In the genomic region with DNA sequence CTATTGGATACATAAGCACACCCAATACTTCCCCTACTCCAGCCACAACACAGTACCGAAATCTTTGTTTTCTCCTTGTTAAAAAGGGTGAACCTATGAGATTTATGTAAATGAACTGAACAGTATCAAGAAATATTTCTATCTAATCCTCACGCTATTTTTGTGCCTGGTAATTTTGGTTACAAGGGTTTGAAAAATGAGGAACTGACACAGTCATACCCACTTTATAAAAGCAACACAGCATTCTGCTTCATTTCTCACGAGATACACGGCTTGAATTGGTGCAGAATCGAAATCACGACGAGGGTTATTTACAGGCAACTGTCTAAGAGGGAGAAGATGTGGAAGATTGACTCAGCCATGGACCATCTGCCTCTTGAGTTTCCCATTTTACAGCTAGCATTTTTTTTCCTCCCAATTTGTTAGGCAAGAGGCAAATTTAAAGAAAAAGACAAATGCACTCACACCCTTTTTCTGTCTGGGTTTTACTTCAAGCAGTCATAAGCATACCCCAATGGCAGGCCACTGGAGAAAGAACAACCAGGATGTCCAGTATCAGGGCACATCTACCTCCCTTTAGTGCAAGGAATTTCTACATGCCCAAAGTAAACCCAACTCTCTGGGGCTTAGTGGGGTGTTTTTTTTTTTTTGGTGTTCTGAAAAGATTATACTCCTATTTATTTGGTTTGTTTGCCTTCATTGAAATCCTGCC, we compare ENCODE assay signal across 1 cellular context.
A peak's percentile ranks its signal among the peaks of the same experiment; 100 is the strongest.
TF ChIP-seq lines count a peak whose summit lies in the region.

No MANE protein-coding gene starts in this region.

TF ChIP-seq in GM12878, 131 proteins besides CTCF, POLR2A, EP300 and RAD21 (continued from another document and continues in another):
- TF ChIP-seq, protein P1, sequence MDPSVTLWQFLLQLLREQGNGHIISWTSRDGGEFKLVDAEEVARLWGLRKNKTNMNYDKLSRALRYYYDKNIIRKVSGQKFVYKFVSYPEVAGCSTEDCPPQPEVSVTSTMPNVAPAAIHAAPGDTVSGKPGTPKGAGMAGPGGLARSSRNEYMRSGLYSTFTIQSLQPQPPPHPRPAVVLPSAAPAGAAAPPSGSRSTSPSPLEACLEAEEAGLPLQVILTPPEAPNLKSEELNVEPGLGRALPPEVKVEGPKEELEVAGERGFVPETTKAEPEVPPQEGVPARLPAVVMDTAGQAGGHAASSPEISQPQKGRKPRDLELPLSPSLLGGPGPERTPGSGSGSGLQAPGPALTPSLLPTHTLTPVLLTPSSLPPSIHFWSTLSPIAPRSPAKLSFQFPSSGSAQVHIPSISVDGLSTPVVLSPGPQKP (IDR thresholded peaks at IDR 0.05; ENCODE audit: low read depth, low read length), result no peak
- TF ChIP-seq MTA3 (IDR thresholded peaks at IDR 0.05; ENCODE audit: borderline replicate concordance, low read length) (peak; percentile 31; the same call in 1 of the 2 replicates), NFYA (IDR thresholded peaks at IDR 0.05; ENCODE audit: borderline replicate concordance, low read depth, low read length) (no peak), PAX5 (IDR thresholded peaks at IDR 0.05; ENCODE audit: borderline replicate concordance, low read depth, low read length) (no peak), ZBED1 (IDR thresholded peaks at IDR 0.05; ENCODE audit: borderline replicate concordance) (peak; percentile 33; the same call in 1 of the 2 replicates), GABPA (IDR thresholded peaks at IDR 0.05; ENCODE audit: low read depth) (no peak), NFIC (IDR thresholded peaks at IDR 0.05; ENCODE audit: low read depth, low read length) (peak; percentile 60), CREB1 (IDR thresholded peaks at IDR 0.05; ENCODE audit: low read depth) (no peak), NFXL1 (IDR thresholded peaks at IDR 0.05; ENCODE audit: borderline replicate concordance) (no peak), SRF (IDR thresholded peaks at IDR 0.05; ENCODE audit: low read depth in 2 of 2, low read length in 2 of 2) (no peak), POLR2AphosphoS2 (IDR thresholded peaks at IDR 0.05; ENCODE audit: low read depth, low read length) (no peak), POLR2AphosphoS5 (IDR thresholded peaks at IDR 0.05; ENCODE audit: low read length) (no peak), KAT2A (conservative IDR thresholded peaks at IDR 0.05; ENCODE audit: control insufficient read depth, low read depth, low read length) (no peak), IKZF2 (IDR thresholded peaks at IDR 0.05) (peak in 1 of 2 experiments; percentile 27; a peak in 2 of 4 replicates), RAD51 (IDR thresholded peaks at IDR 0.05) (no peak), RFX5 (IDR thresholded peaks at IDR 0.05; ENCODE audit: low read depth, low read length) (no peak), KDM1A (IDR thresholded peaks at IDR 0.05; ENCODE audit: borderline replicate concordance) (no peak), ZSCAN29 (IDR thresholded peaks at IDR 0.05) (no peak), RELA (IDR thresholded peaks at IDR 0.05; ENCODE audit: borderline replicate concordance, partially characterized antibody) (no peak), BRCA1 (IDR thresholded peaks at IDR 0.05; ENCODE audit: low read depth, low read length) (no peak), IRF4 (IDR thresholded peaks at IDR 0.05; ENCODE audit: low read depth, low read length) (peak; percentile 50; the same call in 1 of the 2 replicates), NBN (IDR thresholded peaks at IDR 0.05) (no peak), NRF1 (conservative IDR thresholded peaks at IDR 0.05; ENCODE audit: low read depth, low read length) (no peak), MEF2A (IDR thresholded peaks at IDR 0.05; ENCODE audit: insufficient read depth, low read depth, low read length) (peak; percentile 82), FOXM1 (IDR thresholded peaks at IDR 0.05; ENCODE audit: low read depth, low read length) (no peak), HDAC2 (IDR thresholded peaks at IDR 0.05) (no peak), SP1 (IDR thresholded peaks at IDR 0.05; ENCODE audit: low read depth, low read length) (no peak)
- TF ChIP-seq, protein P2, sequence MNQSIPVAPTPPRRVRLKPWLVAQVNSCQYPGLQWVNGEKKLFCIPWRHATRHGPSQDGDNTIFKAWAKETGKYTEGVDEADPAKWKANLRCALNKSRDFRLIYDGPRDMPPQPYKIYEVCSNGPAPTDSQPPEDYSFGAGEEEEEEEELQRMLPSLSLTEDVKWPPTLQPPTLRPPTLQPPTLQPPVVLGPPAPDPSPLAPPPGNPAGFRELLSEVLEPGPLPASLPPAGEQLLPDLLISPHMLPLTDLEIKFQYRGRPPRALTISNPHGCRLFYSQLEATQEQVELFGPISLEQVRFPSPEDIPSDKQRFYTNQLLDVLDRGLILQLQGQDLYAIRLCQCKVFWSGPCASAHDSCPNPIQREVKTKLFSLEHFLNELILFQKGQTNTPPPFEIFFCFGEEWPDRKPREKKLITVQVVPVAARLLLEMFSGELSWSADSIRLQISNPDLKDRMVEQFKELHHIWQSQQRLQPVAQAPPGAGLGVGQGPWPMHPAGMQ (IDR thresholded peaks at IDR 0.05; ENCODE audit: borderline replicate concordance), result no peak
- TF ChIP-seq, protein P3, sequence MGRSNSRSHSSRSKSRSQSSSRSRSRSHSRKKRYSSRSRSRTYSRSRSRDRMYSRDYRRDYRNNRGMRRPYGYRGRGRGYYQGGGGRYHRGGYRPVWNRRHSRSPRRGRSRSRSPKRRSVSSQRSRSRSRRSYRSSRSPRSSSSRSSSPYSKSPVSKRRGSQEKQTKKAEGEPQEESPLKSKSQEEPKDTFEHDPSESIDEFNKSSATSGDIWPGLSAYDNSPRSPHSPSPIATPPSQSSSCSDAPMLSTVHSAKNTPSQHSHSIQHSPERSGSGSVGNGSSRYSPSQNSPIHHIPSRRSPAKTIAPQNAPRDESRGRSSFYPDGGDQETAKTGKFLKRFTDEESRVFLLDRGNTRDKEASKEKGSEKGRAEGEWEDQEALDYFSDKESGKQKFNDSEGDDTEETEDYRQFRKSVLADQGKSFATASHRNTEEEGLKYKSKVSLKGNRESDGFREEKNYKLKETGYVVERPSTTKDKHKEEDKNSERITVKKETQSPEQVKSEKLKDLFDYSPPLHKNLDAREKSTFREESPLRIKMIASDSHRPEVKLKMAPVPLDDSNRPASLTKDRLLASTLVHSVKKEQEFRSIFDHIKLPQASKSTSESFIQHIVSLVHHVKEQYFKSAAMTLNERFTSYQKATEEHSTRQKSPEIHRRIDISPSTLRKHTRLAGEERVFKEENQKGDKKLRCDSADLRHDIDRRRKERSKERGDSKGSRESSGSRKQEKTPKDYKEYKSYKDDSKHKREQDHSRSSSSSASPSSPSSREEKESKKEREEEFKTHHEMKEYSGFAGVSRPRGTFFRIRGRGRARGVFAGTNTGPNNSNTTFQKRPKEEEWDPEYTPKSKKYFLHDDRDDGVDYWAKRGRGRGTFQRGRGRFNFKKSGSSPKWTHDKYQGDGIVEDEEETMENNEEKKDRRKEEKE (IDR thresholded peaks at IDR 0.05), result no peak
- TF ChIP-seq, protein P4, sequence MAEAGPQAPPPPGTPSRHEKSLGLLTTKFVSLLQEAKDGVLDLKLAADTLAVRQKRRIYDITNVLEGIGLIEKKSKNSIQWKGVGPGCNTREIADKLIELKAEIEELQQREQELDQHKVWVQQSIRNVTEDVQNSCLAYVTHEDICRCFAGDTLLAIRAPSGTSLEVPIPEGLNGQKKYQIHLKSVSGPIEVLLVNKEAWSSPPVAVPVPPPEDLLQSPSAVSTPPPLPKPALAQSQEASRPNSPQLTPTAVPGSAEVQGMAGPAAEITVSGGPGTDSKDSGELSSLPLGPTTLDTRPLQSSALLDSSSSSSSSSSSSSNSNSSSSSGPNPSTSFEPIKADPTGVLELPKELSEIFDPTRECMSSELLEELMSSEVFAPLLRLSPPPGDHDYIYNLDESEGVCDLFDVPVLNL (IDR thresholded peaks at IDR 0.05; ENCODE audit: low read depth, low read length), result no peak
- TF ChIP-seq, protein P5, sequence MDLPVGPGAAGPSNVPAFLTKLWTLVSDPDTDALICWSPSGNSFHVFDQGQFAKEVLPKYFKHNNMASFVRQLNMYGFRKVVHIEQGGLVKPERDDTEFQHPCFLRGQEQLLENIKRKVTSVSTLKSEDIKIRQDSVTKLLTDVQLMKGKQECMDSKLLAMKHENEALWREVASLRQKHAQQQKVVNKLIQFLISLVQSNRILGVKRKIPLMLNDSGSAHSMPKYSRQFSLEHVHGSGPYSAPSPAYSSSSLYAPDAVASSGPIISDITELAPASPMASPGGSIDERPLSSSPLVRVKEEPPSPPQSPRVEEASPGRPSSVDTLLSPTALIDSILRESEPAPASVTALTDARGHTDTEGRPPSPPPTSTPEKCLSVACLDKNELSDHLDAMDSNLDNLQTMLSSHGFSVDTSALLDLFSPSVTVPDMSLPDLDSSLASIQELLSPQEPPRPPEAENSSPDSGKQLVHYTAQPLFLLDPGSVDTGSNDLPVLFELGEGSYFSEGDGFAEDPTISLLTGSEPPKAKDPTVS (IDR thresholded peaks at IDR 0.05; ENCODE audit: low read depth, low read length), result no peak
- TF ChIP-seq, protein P6, sequence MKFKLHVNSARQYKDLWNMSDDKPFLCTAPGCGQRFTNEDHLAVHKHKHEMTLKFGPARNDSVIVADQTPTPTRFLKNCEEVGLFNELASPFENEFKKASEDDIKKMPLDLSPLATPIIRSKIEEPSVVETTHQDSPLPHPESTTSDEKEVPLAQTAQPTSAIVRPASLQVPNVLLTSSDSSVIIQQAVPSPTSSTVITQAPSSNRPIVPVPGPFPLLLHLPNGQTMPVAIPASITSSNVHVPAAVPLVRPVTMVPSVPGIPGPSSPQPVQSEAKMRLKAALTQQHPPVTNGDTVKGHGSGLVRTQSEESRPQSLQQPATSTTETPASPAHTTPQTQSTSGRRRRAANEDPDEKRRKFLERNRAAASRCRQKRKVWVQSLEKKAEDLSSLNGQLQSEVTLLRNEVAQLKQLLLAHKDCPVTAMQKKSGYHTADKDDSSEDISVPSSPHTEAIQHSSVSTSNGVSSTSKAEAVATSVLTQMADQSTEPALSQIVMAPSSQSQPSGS (IDR thresholded peaks at IDR 0.05; ENCODE audit: low read length), result peak; percentile 53; the same call in 1 of the 2 replicates
- TF ChIP-seq, protein P7, sequence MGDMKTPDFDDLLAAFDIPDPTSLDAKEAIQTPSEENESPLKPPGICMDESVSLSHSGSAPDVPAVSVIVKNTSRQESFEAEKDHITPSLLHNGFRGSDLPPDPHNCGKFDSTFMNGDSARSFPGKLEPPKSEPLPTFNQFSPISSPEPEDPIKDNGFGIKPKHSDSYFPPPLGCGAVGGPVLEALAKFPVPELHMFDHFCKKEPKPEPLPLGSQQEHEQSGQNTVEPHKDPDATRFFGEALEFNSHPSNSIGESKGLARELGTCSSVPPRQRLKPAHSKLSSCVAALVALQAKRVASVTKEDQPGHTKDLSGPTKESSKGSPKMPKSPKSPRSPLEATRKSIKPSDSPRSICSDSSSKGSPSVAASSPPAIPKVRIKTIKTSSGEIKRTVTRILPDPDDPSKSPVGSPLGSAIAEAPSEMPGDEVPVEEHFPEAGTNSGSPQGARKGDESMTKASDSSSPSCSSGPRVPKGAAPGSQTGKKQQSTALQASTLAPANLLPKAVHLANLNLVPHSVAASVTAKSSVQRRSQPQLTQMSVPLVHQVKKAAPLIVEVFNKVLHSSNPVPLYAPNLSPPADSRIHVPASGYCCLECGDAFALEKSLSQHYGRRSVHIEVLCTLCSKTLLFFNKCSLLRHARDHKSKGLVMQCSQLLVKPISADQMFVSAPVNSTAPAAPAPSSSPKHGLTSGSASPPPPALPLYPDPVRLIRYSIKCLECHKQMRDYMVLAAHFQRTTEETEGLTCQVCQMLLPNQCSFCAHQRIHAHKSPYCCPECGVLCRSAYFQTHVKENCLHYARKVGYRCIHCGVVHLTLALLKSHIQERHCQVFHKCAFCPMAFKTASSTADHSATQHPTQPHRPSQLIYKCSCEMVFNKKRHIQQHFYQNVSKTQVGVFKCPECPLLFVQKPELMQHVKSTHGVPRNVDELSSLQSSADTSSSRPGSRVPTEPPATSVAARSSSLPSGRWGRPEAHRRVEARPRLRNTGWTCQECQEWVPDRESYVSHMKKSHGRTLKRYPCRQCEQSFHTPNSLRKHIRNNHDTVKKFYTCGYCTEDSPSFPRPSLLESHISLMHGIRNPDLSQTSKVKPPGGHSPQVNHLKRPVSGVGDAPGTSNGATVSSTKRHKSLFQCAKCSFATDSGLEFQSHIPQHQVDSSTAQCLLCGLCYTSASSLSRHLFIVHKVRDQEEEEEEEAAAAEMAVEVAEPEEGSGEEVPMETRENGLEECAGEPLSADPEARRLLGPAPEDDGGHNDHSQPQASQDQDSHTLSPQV (IDR thresholded peaks at IDR 0.05), result no peak
- TF ChIP-seq, protein P8, sequence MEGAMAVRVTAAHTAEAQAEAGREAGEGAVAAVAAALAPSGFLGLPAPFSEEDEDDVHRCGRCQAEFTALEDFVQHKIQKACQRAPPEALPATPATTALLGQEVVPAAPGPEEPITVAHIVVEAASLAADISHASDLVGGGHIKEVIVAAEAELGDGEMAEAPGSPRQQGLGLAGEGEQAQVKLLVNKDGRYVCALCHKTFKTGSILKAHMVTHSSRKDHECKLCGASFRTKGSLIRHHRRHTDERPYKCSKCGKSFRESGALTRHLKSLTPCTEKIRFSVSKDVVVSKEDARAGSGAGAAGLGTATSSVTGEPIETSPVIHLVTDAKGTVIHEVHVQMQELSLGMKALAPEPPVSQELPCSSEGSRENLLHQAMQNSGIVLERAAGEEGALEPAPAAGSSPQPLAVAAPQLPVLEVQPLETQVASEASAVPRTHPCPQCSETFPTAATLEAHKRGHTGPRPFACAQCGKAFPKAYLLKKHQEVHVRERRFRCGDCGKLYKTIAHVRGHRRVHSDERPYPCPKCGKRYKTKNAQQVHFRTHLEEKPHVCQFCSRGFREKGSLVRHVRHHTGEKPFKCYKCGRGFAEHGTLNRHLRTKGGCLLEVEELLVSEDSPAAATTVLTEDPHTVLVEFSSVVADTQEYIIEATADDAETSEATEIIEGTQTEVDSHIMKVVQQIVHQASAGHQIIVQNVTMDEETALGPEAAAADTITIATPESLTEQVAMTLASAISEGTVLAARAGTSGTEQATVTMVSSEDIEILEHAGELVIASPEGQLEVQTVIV (IDR thresholded peaks at IDR 0.05; ENCODE audit: borderline replicate concordance, partially characterized antibody), result no peak
- TF ChIP-seq, protein P9, sequence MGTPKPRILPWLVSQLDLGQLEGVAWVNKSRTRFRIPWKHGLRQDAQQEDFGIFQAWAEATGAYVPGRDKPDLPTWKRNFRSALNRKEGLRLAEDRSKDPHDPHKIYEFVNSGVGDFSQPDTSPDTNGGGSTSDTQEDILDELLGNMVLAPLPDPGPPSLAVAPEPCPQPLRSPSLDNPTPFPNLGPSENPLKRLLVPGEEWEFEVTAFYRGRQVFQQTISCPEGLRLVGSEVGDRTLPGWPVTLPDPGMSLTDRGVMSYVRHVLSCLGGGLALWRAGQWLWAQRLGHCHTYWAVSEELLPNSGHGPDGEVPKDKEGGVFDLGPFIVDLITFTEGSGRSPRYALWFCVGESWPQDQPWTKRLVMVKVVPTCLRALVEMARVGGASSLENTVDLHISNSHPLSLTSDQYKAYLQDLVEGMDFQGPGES (IDR thresholded peaks at IDR 0.05), result no peak
- TF ChIP-seq, protein P10, sequence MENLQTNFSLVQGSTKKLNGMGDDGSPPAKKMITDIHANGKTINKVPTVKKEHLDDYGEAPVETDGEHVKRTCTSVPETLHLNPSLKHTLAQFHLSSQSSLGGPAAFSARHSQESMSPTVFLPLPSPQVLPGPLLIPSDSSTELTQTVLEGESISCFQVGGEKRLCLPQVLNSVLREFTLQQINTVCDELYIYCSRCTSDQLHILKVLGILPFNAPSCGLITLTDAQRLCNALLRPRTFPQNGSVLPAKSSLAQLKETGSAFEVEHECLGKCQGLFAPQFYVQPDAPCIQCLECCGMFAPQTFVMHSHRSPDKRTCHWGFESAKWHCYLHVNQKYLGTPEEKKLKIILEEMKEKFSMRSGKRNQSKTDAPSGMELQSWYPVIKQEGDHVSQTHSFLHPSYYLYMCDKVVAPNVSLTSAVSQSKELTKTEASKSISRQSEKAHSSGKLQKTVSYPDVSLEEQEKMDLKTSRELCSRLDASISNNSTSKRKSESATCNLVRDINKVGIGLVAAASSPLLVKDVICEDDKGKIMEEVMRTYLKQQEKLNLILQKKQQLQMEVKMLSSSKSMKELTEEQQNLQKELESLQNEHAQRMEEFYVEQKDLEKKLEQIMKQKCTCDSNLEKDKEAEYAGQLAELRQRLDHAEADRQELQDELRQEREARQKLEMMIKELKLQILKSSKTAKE (IDR thresholded peaks at IDR 0.05; ENCODE audit: low read depth, poor library complexity, severe bottlenecking), result no peak
